ENCODE assay signal across 1 cellular context in genomic region chr10:43078175-43078985, GRCh38.
TF ChIP-seq lines count a peak whose summit lies in the region.

No MANE protein-coding gene starts in this region.

TF ChIP-seq in H1, 55 proteins besides CTCF, POLR2A, EP300 and RAD21:
- TF ChIP-seq RBBP5 (IDR thresholded peaks at IDR 0.05; ENCODE audit: borderline replicate concordance, low read depth, low read length) (no peak), CBX8 (IDR thresholded peaks at IDR 0.05; ENCODE audit: borderline replicate concordance, low read depth, low read length) (no peak), TEAD4 (IDR thresholded peaks at IDR 0.05; ENCODE audit: low read depth, low read length) (no peak), EZH2 (IDR thresholded peaks at IDR 0.05; ENCODE audit: low read depth, low read length, severe bottlenecking) (peak; percentile 13)
